25 cellular contexts compared by ENCODE assay signal in the genomic region with DNA sequence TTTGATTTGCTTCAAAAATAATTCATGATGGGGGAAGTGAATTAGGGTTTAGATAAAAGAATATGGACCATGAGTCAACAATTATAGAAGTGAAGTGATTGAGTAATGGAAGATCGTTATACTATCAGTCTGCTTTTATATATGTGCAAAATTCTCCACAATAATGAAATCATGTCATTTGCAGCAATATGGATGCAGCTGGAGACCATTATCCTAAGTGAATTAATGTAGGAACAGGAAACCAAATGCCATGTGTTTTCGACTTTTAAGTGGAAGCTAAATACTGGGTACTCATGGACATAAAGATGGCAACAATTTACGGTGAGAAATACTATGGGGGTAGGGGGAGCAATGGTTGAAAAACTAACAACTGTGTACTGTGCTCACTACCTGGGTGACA.
"Had no signal": no experiment of that assay in that cellular context is flagged by ENCODE, and none has a peak within 500 bp of the region (broad histone marks: within the 10 kb centered on the region; RNA-seq: fewer than 3 reads in every experiment).

No MANE protein-coding gene starts in this region.

- H3K4me1 ChIP-seq: neural progenitor cell, parathyroid adenoma, psoas muscle, sigmoid colon, stomach, thyroid gland, tibial nerve, upper lobe of left lung, vagina had no signal

- DNase-seq: occipital lobe; ovary; posterior cingulate gyrus; psoas muscle; right cardiac atrium; right lobe of liver; sigmoid colon; small intestine; stimulated activated CD4-positive, alpha-beta T cell treated with anti-CD3 and anti-CD28 coated beads, Interleukin-15, amount 100 ng/mL, for 24 hours; stimulated activated CD4-positive, alpha-beta T cell treated with anti-CD3 and anti-CD28 coated beads, Interleukin-2, amount 100 ng/mL, for 24 hours; stimulated activated CD4-positive, alpha-beta T cell treated with anti-CD3 and anti-CD28 coated beads, Interleukin-2, amount 100 ng/mL, for 48 hours; stimulated activated CD4-positive, alpha-beta T cell treated with anti-CD3 and anti-CD28 coated beads, Interleukin-4, amount 100 ng/mL, for 24 hours; stimulated activated naive B cell treated with anti-CD40 and anti-IgM and Interleukin-4, amounts not matched to agents 10 μg/mL and 1 μg/mL and 100 μg/mL, for 72 hours; stimulated activated naive CD4-positive, alpha-beta T cell treated with Interleukin-2 at 50 U/mL for 16 hours; stomach; thyroid gland; trophoblast cell; upper lobe of left lung had no signal

- H2AFZ ChIP-seq: neural progenitor cell, parathyroid adenoma had no signal

- H3K4me2 ChIP-seq: neural progenitor cell had no signal

- FAIRE-seq: small intestine, urothelium cell line had no signal

- ATAC-seq: psoas muscle; right cardiac atrium; right lobe of liver; stimulated activated effector memory CD8-positive, alpha-beta T cell treated with anti-CD3 and anti-CD28 coated beads, Interleukin-12 subunit alpha, Interleukin-12 subunit beta, amount 100 ng/mL, for 72 hours; stimulated activated naive B cell treated with anti-CD40 and anti-IgM and Interleukin-4, amounts not matched to agents 10 μg/mL and 1 μg/mL and 100 μg/mL, for 72 hours had no signal

- H3K4me3 ChIP-seq: neural progenitor cell, ovary, psoas muscle, right lobe of liver, sigmoid colon, stomach, thoracic aorta, thyroid gland, tibial nerve, upper lobe of left lung, vagina had no signal

- H3K79me2 ChIP-seq: parathyroid adenoma had no signal

- H3K27me3 ChIP-seq: ovary, right lobe of liver, sigmoid colon, stomach, thyroid gland, tibial nerve, upper lobe of left lung, vagina had no signal

- H3K9me3 ChIP-seq: ovary, psoas muscle, right lobe of liver, sigmoid colon, thoracic aorta, thyroid gland, upper lobe of left lung, vagina had no signal

- H3K36me3 ChIP-seq: neural progenitor cell, ovary, right lobe of liver, sigmoid colon, stomach, thoracic aorta, thyroid gland, tibial nerve, upper lobe of left lung, vagina had no signal

- H3K9ac ChIP-seq: neural progenitor cell, parathyroid adenoma had no signal

- H3K27ac ChIP-seq: neural progenitor cell, ovary, parathyroid adenoma, psoas muscle, right lobe of liver, sigmoid colon, stomach, thoracic aorta, thyroid gland, tibial nerve, upper lobe of left lung, vagina had no signal
